In genomic region chr10:102240467-102241036, GRCh38 we compare ENCODE assay signal across 10 cellular contexts. TPM values are rescaled to one million over a fixed set of nuclear protein-coding genes. Genes with fewer than 3 reads are reported as not detected.
A peak's percentile ranks its signal among the peaks of the same experiment; 100 is the strongest.
DNase-seq lines count a peak whose midpoint lies in the region; ATAC-seq and TF ChIP-seq lines count a peak whose summit lies in the region.
"Had no signal": no experiment of that assay in that cellular context is flagged by ENCODE, and none has a peak within 500 bp of the region (broad histone marks: within the 10 kb centered on the region; RNA-seq: fewer than 3 reads in every experiment).

No MANE protein-coding gene starts in this region.

- H3K4me3 ChIP-seq in AG09309 (ENCODE audit: control insufficient read depth, low read depth, low read length): peak overlapping the region; percentile 81
- H3K4me3 ChIP-seq in SK-N-SH (ENCODE audit: low read depth in 2 of 2, low read length in 1 of 2): peak overlapping the region; percentile 49 to 62
- H3K4me3 ChIP-seq in fibroblast of mammary gland (ENCODE audit: control insufficient read depth, low read depth, low read length): peak overlapping the region; percentile 70
- H3K4me3 ChIP-seq in neural cell (ENCODE audit: low read length): peak overlapping the region; percentile 72

- TF ChIP-seq RAD21 in SK-N-SH (IDR thresholded peaks at IDR 0.05; ENCODE audit: low read length) (no peak), neural cell (conservative IDR thresholded peaks at IDR 0.05) (no peak)

- peaks cover 13% of the 10 kb centered on the region for H3F3A ChIP-seq in SK-N-SH (replicated peaks; ENCODE audit: insufficient read depth)
- no peaks in the 10 kb centered on the region for H3F3A ChIP-seq in neural cell (ENCODE audit: insufficient read depth, low read length, poor library complexity, severe bottlenecking)

- WGBS in SK-N-SH (ENCODE audit: low lambda C conversion rate): 43% methylated on average over 28 of the region's 40 CpGs

- H3K4me2 ChIP-seq in SK-N-SH (peak overlapping the region; percentile 90), neural cell (ENCODE audit: low read length) (no peak overlapping the region)

- H3K36me3 ChIP-seq in SK-N-SH (replicated peaks in 1 of 2; ENCODE audit: control insufficient read depth in 1 of 2, insufficient read depth in 2 of 2, low read length in 1 of 2) (no peaks in the 10 kb centered on the region), neural cell (ENCODE audit: insufficient read depth, low read length) (no peaks in the 10 kb centered on the region)

- peaks cover under 1% of the 10 kb centered on the region for H3K79me2 ChIP-seq in SK-N-SH (ENCODE audit: insufficient read depth)
- H3K79me2 ChIP-seq in neural cell (replicated peaks; ENCODE audit: insufficient read depth, low read length): peaks cover under 1% of the 10 kb centered on the region

- TF ChIP-seq CTCF in AG09309 (IDR thresholded peaks at IDR 0.05; ENCODE audit: control insufficient read depth, insufficient read depth, low read depth, low read length, missing control alignments): no peak
- TF ChIP-seq CTCF in SK-N-SH (IDR thresholded peaks at IDR 0.05): no peak
- no peak for TF ChIP-seq CTCF in fibroblast of mammary gland (conservative IDR thresholded peaks at IDR 0.05; ENCODE audit: control insufficient read depth, insufficient read depth, low read depth, low read length)
- no peak for TF ChIP-seq CTCF in neural cell (IDR thresholded peaks at IDR 0.05; ENCODE audit: poor library complexity, severe bottlenecking)

- DNase-seq in AG09309 (ENCODE audit: low read depth): no peak
- DNase-seq in SK-N-SH: peak; percentile 68
- no peak for DNase-seq in fibroblast of mammary gland (ENCODE audit: low read depth)
- no peak for DNase-seq in NCI-H1092 treated with DMSO at 0.1 percent for 48 hours (lab: John Stamatoyannopoulos, UW)
- no peak for DNase-seq in stimulated activated CD4-positive, alpha-beta T cell treated with anti-CD3 and anti-CD28 coated beads, Interleukin-4, amount 100 ng/mL, for 4 hours
- DNase-seq: midbrain, NCI-H446 had no signal

- no peaks in the 10 kb centered on the region for H3K9me3 ChIP-seq in SK-N-SH
- H3K9me3 ChIP-seq in neural cell (ENCODE audit: low read length): no peaks in the 10 kb centered on the region

- ATAC-seq in GM18511 (IDR thresholded peaks at IDR 0.05; ENCODE audit: unreplicated experiment) (no peak), HG03097 (IDR thresholded peaks at IDR 0.05; ENCODE audit: low FRiP score, unreplicated experiment) (no peak)

- no peak overlapping the region for H3K27ac ChIP-seq in SK-N-SH (ENCODE audit: low read depth in 2 of 2, low read length in 1 of 2)
- no peak overlapping the region for H3K27ac ChIP-seq in neural cell (ENCODE audit: low read length)

- CTCF ChIA-PET in SK-N-SH (lab: Yijun Ruan, JAX): interaction anchor here (0.9 to 23.6 kb wide), 6 partner anchors 10 to 159 kb away, joined by 3 to 824 read pairs (median 8); partner anchors contain the start of gene ELOVL3

- TF ChIP-seq EP300 in SK-N-SH (IDR thresholded peaks at IDR 0.05; ENCODE audit: borderline replicate concordance in 1 of 2, low read depth in 1 of 2, low read length in 1 of 2) (no peak), neural cell (conservative IDR thresholded peaks at IDR 0.05; ENCODE audit: poor library complexity, severe bottlenecking) (no peak)

- H3K9me2 ChIP-seq in SK-N-SH (no peaks in the 10 kb centered on the region), neural cell (ENCODE audit: insufficient read depth, low read length) (no peaks in the 10 kb centered on the region)

- H2AFZ ChIP-seq in SK-N-SH (ENCODE audit: low read depth) (peak overlapping the region; percentile 86; the same call in 1 of the 2 replicates), neural cell (ENCODE audit: low read depth, low read length) (no peak overlapping the region)

- POLR2A ChIA-PET in SK-N-SH (lab: Yijun Ruan, JAX): interaction anchor here (0.6 kb wide), 1 partner anchor 24 kb away, joined by 4 read pairs; no protein-coding TSS in a partner anchor

- H3K27me3 ChIP-seq in SK-N-SH (ENCODE audit: insufficient read depth): peaks cover 10% of the 10 kb centered on the region; the same call in 1 of the 2 replicates
- H3K27me3 ChIP-seq in neural cell (ENCODE audit: insufficient read depth, low read depth, low read length): peaks cover 62% of the 10 kb centered on the region

- H3K9ac ChIP-seq in SK-N-SH: no peak overlapping the region
- H3K9ac ChIP-seq in neural cell (ENCODE audit: low read length): no peak overlapping the region

- peaks cover 4 to 21% of the 10 kb centered on the region in 2 experiments; a peak in 1 of 4 replicates for H3K4me1 ChIP-seq in SK-N-SH (ENCODE audit: control insufficient read depth in 1 of 2, insufficient read depth in 2 of 2, low read depth in 1 of 2, low read length in 1 of 2)

- H4K20me1 ChIP-seq in SK-N-SH (ENCODE audit: insufficient read depth): no peaks in the 10 kb centered on the region
- H4K20me1 ChIP-seq in neural cell (ENCODE audit: insufficient read depth): no peaks in the 10 kb centered on the region

TF ChIP-seq in SK-N-SH, 30 proteins besides CTCF, POLR2A, EP300 and RAD21:
- TF ChIP-seq, protein P1, sequence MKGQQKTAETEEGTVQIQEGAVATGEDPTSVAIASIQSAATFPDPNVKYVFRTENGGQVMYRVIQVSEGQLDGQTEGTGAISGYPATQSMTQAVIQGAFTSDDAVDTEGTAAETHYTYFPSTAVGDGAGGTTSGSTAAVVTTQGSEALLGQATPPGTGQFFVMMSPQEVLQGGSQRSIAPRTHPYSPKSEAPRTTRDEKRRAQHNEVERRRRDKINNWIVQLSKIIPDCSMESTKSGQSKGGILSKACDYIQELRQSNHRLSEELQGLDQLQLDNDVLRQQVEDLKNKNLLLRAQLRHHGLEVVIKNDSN (IDR thresholded peaks at IDR 0.05; ENCODE audit: borderline replicate concordance, low read depth): no peak

TF ChIP-seq in neural cell, 6 proteins besides CTCF, POLR2A, EP300 and RAD21:
- TF ChIP-seq SMC3 (conservative IDR thresholded peaks at IDR 0.05; ENCODE audit: poor library complexity): no peak
- no peak for TF ChIP-seq MXI1 (conservative IDR thresholded peaks at IDR 0.05; ENCODE audit: poor library complexity, severe bottlenecking)
- no peak for TF ChIP-seq POLR2AphosphoS5 (IDR thresholded peaks at IDR 0.05)
- TF ChIP-seq, protein P2, sequence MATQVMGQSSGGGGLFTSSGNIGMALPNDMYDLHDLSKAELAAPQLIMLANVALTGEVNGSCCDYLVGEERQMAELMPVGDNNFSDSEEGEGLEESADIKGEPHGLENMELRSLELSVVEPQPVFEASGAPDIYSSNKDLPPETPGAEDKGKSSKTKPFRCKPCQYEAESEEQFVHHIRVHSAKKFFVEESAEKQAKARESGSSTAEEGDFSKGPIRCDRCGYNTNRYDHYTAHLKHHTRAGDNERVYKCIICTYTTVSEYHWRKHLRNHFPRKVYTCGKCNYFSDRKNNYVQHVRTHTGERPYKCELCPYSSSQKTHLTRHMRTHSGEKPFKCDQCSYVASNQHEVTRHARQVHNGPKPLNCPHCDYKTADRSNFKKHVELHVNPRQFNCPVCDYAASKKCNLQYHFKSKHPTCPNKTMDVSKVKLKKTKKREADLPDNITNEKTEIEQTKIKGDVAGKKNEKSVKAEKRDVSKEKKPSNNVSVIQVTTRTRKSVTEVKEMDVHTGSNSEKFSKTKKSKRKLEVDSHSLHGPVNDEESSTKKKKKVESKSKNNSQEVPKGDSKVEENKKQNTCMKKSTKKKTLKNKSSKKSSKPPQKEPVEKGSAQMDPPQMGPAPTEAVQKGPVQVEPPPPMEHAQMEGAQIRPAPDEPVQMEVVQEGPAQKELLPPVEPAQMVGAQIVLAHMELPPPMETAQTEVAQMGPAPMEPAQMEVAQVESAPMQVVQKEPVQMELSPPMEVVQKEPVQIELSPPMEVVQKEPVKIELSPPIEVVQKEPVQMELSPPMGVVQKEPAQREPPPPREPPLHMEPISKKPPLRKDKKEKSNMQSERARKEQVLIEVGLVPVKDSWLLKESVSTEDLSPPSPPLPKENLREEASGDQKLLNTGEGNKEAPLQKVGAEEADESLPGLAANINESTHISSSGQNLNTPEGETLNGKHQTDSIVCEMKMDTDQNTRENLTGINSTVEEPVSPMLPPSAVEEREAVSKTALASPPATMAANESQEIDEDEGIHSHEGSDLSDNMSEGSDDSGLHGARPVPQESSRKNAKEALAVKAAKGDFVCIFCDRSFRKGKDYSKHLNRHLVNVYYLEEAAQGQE (IDR thresholded peaks at IDR 0.05; ENCODE audit: borderline replicate concordance): no peak
- TF ChIP-seq TAF1 (IDR thresholded peaks at IDR 0.05; ENCODE audit: low read depth): no peak
- no peak for TF ChIP-seq EZH2 (IDR thresholded peaks at IDR 0.05; ENCODE audit: borderline replicate concordance, insufficient read depth, low read length, poor library complexity, severe bottlenecking)

RNA-seq across cellular contexts. Expression of gene PITX3, which starts 0.8 kb away (rescaled TPM):
- polyA plus RNA-seq in SK-N-SH (2012; rRNA removed): not detected in 2 replicates
- polyA plus RNA-seq in SK-N-SH (2012; cell fraction: cytosol; rRNA removed): not detected in 2 replicates
- polyA plus RNA-seq in SK-N-SH (2012; cell fraction: nucleus; rRNA removed): 0.05 TPM in 1 of 2 replicates, not detected in the other
- not detected in 2 replicates for polyA plus RNA-seq in neural cell
- not detected in 2 replicates for polyA minus RNA-seq in neural cell

RNA-seq across cellular contexts. Expression of gene GBF1, which starts 4.8 kb away (rescaled TPM):
- 11.4 and 12.3 TPM in 2 replicates for polyA plus RNA-seq in SK-N-SH (2012; rRNA removed)
- 6.0 and 7.7 TPM in 2 replicates for polyA plus RNA-seq in SK-N-SH (2012; cell fraction: cytosol; rRNA removed)
- polyA plus RNA-seq in SK-N-SH (2012; cell fraction: nucleus; rRNA removed): 34.4 and 36.9 TPM in 2 replicates
- 14.9 and 21.4 TPM in 2 replicates for polyA plus RNA-seq in neural cell
- polyA minus RNA-seq in neural cell: 40.2 and 45.7 TPM in 2 replicates

RNA-seq across cellular contexts. Expression of gene ELOVL3, which starts 14.5 kb away (rescaled TPM):
- polyA plus RNA-seq in SK-N-SH (2012; rRNA removed) (0.25 and 0.29 TPM in 2 replicates), neural cell (not detected in 2 replicates)
- polyA plus RNA-seq in SK-N-SH (2012; cell fraction: cytosol; rRNA removed): 0.09 and 0.17 TPM in 2 replicates
- 0.05 and 0.13 TPM in 2 replicates for polyA plus RNA-seq in SK-N-SH (2012; cell fraction: nucleus; rRNA removed)
- polyA minus RNA-seq in neural cell: not detected in 2 replicates
